2 cellular contexts compared by ENCODE assay signal in the genomic region with DNA sequence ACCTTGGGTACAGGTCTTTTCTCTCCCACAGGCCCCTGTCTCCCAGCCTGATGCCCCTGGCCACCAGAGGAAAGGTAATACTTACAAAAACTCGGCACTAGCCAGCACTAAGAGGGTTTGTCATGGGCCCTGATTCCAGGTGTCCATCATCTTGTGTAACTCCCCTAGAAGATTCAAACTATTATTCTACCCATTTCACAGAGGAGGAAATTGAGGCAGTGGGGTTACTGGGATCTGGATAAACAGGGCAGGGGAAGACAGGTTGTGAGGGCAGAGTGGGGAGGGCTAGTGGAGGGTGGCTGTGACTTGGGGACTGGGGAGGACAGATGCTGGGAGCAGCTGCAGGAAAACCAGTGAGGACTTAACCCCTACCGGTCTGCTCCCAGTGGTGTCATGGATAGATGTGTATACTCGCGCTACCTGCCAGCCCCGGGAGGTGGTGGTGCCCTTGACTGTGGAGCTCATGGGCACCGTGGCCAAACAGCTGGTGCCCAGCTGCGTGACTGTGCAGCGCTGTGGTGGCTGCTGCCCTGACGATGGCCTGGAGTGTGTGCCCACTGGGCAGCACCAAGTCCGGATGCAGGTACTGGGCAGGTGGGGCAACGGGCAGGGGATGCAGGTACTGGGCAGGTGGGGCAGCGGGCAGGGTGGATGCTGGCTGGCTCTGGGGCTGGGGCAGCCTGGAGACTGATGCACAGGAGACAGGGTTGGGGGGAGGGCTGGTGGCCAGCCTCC.
TF ChIP-seq lines count a peak whose summit lies in the region.

No MANE protein-coding gene starts in this region.

TF ChIP-seq in SK-N-SH, 30 proteins besides CTCF, POLR2A, EP300 and RAD21:
- TF ChIP-seq, protein P1, sequence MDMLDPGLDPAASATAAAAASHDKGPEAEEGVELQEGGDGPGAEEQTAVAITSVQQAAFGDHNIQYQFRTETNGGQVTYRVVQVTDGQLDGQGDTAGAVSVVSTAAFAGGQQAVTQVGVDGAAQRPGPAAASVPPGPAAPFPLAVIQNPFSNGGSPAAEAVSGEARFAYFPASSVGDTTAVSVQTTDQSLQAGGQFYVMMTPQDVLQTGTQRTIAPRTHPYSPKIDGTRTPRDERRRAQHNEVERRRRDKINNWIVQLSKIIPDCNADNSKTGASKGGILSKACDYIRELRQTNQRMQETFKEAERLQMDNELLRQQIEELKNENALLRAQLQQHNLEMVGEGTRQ (IDR thresholded peaks at IDR 0.05; ENCODE audit: borderline replicate concordance, low read depth, low read length), result no peak
- no peak for TF ChIP-seq RXRA (IDR thresholded peaks at IDR 0.05; ENCODE audit: borderline replicate concordance, low read depth)
- no peak for TF ChIP-seq EZH2phosphoT487 (IDR thresholded peaks at IDR 0.05; ENCODE audit: borderline replicate concordance, low read depth)
- TF ChIP-seq NFIC (IDR thresholded peaks at IDR 0.05; ENCODE audit: borderline replicate concordance), result no peak
- TF ChIP-seq GATA2 (CRISPR knock-in tag; IDR thresholded peaks at IDR 0.05), result no peak
- TF ChIP-seq RCOR1 (IDR thresholded peaks at IDR 0.05; ENCODE audit: low read length), result no peak
- TF ChIP-seq, protein P2, sequence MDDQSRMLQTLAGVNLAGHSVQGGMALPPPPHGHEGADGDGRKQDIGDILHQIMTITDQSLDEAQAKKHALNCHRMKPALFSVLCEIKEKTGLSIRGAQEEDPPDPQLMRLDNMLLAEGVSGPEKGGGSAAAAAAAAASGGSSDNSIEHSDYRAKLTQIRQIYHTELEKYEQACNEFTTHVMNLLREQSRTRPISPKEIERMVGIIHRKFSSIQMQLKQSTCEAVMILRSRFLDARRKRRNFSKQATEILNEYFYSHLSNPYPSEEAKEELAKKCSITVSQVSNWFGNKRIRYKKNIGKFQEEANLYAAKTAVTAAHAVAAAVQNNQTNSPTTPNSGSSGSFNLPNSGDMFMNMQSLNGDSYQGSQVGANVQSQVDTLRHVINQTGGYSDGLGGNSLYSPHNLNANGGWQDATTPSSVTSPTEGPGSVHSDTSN (IDR thresholded peaks at IDR 0.05), result no peak
- no peak for TF ChIP-seq GABPA (IDR thresholded peaks at IDR 0.05; ENCODE audit: low read depth)
- TF ChIP-seq CHD2 (IDR thresholded peaks at IDR 0.05; ENCODE audit: low read length, partially characterized antibody), result no peak
- TF ChIP-seq, protein P3, sequence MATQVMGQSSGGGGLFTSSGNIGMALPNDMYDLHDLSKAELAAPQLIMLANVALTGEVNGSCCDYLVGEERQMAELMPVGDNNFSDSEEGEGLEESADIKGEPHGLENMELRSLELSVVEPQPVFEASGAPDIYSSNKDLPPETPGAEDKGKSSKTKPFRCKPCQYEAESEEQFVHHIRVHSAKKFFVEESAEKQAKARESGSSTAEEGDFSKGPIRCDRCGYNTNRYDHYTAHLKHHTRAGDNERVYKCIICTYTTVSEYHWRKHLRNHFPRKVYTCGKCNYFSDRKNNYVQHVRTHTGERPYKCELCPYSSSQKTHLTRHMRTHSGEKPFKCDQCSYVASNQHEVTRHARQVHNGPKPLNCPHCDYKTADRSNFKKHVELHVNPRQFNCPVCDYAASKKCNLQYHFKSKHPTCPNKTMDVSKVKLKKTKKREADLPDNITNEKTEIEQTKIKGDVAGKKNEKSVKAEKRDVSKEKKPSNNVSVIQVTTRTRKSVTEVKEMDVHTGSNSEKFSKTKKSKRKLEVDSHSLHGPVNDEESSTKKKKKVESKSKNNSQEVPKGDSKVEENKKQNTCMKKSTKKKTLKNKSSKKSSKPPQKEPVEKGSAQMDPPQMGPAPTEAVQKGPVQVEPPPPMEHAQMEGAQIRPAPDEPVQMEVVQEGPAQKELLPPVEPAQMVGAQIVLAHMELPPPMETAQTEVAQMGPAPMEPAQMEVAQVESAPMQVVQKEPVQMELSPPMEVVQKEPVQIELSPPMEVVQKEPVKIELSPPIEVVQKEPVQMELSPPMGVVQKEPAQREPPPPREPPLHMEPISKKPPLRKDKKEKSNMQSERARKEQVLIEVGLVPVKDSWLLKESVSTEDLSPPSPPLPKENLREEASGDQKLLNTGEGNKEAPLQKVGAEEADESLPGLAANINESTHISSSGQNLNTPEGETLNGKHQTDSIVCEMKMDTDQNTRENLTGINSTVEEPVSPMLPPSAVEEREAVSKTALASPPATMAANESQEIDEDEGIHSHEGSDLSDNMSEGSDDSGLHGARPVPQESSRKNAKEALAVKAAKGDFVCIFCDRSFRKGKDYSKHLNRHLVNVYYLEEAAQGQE (IDR thresholded peaks at IDR 0.05; ENCODE audit: low read depth, low read length), result no peak
- TF ChIP-seq FOXM1 (IDR thresholded peaks at IDR 0.05; ENCODE audit: low read depth), result no peak
- no peak for TF ChIP-seq TEAD4 (IDR thresholded peaks at IDR 0.05; ENCODE audit: borderline replicate concordance, insufficient read depth)
- no peak for TF ChIP-seq YY1 (IDR thresholded peaks at IDR 0.05; ENCODE audit: low read depth)
- TF ChIP-seq NRF1 (IDR thresholded peaks at IDR 0.05; ENCODE audit: low read depth, low read length), result no peak

TF ChIP-seq in SK-N-SH treated with all-trans-retinoic acid at 6 μM for 48 hours, 23 proteins besides CTCF, POLR2A, EP300 and RAD21:
- TF ChIP-seq, protein P4, sequence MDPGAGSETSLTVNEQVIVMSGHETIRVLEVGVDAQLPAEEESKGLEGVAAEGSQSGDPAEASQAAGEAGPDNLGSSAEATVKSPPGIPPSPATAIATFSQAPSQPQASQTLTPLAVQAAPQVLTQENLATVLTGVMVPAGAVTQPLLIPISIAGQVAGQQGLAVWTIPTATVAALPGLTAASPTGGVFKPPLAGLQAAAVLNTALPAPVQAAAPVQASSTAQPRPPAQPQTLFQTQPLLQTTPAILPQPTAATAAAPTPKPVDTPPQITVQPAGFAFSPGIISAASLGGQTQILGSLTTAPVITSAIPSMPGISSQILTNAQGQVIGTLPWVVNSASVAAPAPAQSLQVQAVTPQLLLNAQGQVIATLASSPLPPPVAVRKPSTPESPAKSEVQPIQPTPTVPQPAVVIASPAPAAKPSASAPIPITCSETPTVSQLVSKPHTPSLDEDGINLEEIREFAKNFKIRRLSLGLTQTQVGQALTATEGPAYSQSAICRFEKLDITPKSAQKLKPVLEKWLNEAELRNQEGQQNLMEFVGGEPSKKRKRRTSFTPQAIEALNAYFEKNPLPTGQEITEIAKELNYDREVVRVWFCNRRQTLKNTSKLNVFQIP (CRISPR knock-in tag; IDR thresholded peaks at IDR 0.05; ENCODE audit: borderline replicate concordance, low read depth), result no peak
- TF ChIP-seq GLIS3 (CRISPR knock-in tag; IDR thresholded peaks at IDR 0.05) (no peak), ZFP30 (CRISPR knock-in tag; IDR thresholded peaks at IDR 0.05) (no peak), ZNF565 (CRISPR knock-in tag; conservative IDR thresholded peaks at IDR 0.05; ENCODE audit: low read depth) (no peak)
